13 cellular contexts compared by ENCODE assay signal in the genomic region with DNA sequence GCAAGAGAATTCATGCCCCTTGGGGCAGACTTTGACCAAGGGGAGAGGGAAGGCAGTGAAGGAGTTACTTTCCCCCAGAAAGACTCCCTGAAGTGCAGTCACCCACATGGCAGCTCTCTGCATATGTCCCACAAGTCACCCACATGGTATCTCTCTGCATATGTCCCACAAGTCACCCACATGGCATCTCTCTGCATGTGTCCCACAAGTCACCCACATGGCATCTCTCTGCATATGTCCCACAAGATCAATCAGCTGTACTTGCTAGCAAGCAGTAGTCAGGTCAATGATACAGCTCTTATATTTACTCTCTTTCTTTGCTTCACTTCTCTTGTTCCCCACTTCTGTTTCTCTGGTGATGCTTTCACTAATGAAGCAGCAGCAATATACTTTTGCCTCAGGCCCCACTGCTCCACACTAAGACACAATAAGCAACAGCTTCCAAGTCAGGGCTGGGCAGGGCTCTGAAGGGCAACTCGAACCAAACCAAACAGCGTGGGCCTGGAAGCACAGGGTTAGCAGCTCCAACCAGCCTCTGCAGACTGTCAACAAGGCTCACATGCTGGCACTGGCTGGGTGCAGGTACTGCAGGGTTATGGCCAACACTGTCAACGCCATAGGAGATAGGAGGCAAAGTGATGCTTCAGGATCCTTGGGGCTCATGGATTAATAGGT. TPM values are rescaled to one million over a fixed set of nuclear protein-coding genes. Genes with fewer than 3 reads are reported as not detected.
DNase-seq lines count a peak whose midpoint lies in the region; ATAC-seq and TF ChIP-seq lines count a peak whose summit lies in the region.
"Had no signal": no experiment of that assay in that cellular context is flagged by ENCODE, and none has a peak within 500 bp of the region (broad histone marks: within the 10 kb centered on the region; RNA-seq: fewer than 3 reads in every experiment).

No MANE protein-coding gene starts in this region.

- CTCF ChIA-PET in CD8-positive, alpha-beta memory T cell (lab: Charles Lee), result interaction anchor here (1.7 to 3.8 kb wide), 2 partner anchors 8 to 44 kb away, joined by 4 to 9 read pairs; no protein-coding TSS in a partner anchor

- H3K9me3 Mint-ChIP-seq in CD8-positive, alpha-beta memory T cell, result peaks cover 0 to 1% (median 0%) of the 10 kb centered on the region in 5 donors
- H3K9me3 Mint-ChIP-seq in effector memory CD8-positive, alpha-beta T cell, result peaks cover 3 to 24% of the 10 kb centered on the region in 2 donors
- peaks cover 0 to 2% of the 10 kb centered on the region in 2 donors for H3K9me3 Mint-ChIP-seq in natural killer cell

- H3K9ac ChIP-seq in MM.1S (ENCODE audit: low read length), result no peak overlapping the region

- TF ChIP-seq CTCF in C4-2B (conservative IDR thresholded peaks at IDR 0.05) (no peak), natural killer cell (IDR thresholded peaks at IDR 0.05) (no peak), MM.1S (IDR thresholded peaks at IDR 0.05; ENCODE audit: low read length) (no peak)

- H3K9me2 ChIP-seq in MM.1S (replicated peaks; ENCODE audit: insufficient read depth, low read length), result no peaks in the 10 kb centered on the region

- no peaks in the 10 kb centered on the region for H3K36me3 ChIP-seq in CD8-positive, alpha-beta memory T cell (ENCODE audit: insufficient read depth, low read length)
- no peaks in the 10 kb centered on the region for H3K36me3 ChIP-seq in MM.1S (replicated peaks; ENCODE audit: insufficient read depth, low read length)
- H3K36me3 ChIP-seq: neutrophil had no signal

- no peak overlapping the region for H3K4me3 ChIP-seq in CD8-positive, alpha-beta memory T cell (ENCODE audit: low read length)
- H3K4me3 ChIP-seq in MM.1S (ENCODE audit: low read length), result no peak overlapping the region

- ATAC-seq in effector memory CD8-positive, alpha-beta T cell (replicated peaks), result no peak
- ATAC-seq in natural killer cell, result no peak

- H3K27ac Mint-ChIP-seq in CD8-positive, alpha-beta memory T cell, result peak overlapping the region; percentile 57 to 100 (median 96)
- H3K27ac Mint-ChIP-seq in effector memory CD8-positive, alpha-beta T cell, result peak overlapping the region; percentile 98 to 100
- peak overlapping the region; percentile 100 for H3K27ac Mint-ChIP-seq in natural killer cell
- H3K27ac Mint-ChIP-seq: activated naive CD8-positive, alpha-beta T cell; WTC11 had no signal

- intact Hi-C loops in natural killer cell (cut with micrococcal nuclease), result loop anchor here (2.0 to 10.0 kb wide), 2 partner anchors 89 to 1053 kb away; no protein-coding TSS in a partner anchor

- H3K4me1 ChIP-seq in CD8-positive, alpha-beta memory T cell (ENCODE audit: insufficient read depth, low read length), result peaks cover 86% of the 10 kb centered on the region
- peaks cover 56% of the 10 kb centered on the region for H3K4me1 ChIP-seq in MM.1S (ENCODE audit: low read length)

- H3K27me3 Mint-ChIP-seq in CD8-positive, alpha-beta memory T cell, result peaks cover 0 to 2% of the 10 kb centered on the region in 2 donors
- no peaks in the 10 kb centered on the region for H3K27me3 Mint-ChIP-seq in effector memory CD8-positive, alpha-beta T cell
- no peaks in the 10 kb centered on the region for H3K27me3 Mint-ChIP-seq in natural killer cell (ENCODE audit: low read depth in 2 of 2)
- H3K27me3 Mint-ChIP-seq: activated naive CD8-positive, alpha-beta T cell had no signal

- DNase-seq in CD8-positive, alpha-beta memory T cell, result no peak
- no peak for DNase-seq in effector memory CD8-positive, alpha-beta T cell
- DNase-seq in natural killer cell (no peak), NCI-H2107 treated with DMSO at 0.1 percent for 48 hours (lab: John Stamatoyannopoulos, UW; ENCODE audit: unreplicated experiment) (no peak), MM.1S (no peak), NCI-H1694 treated with DMSO at 0.1 percent for 48 hours (lab: John Stamatoyannopoulos, UW) (no peak)
- DNase-seq: activated CD8-positive, alpha-beta memory T cell treated with anti-CD3 and anti-CD28 coated beads, Interleukin-2, amount 50 U/mL, for 48 hours; head of caudate nucleus; NCI-H446 had no signal

- peak overlapping the region; percentile 31 to 83 (median 64) for H3K4me3 Mint-ChIP-seq in CD8-positive, alpha-beta memory T cell
- peak overlapping the region; percentile 85 to 89 for H3K4me3 Mint-ChIP-seq in effector memory CD8-positive, alpha-beta T cell
- H3K4me3 Mint-ChIP-seq in natural killer cell, result peak overlapping the region; percentile 62
- H3K4me3 Mint-ChIP-seq: activated naive CD8-positive, alpha-beta T cell; WTC11 had no signal

- H3K27ac ChIP-seq in C4-2B (0 out of 2 replicates have a peak overlapping the region, but pooled peaks have one; percentile 4), MM.1S (ENCODE audit: low read length) (no peak overlapping the region)
- H3K27ac ChIP-seq in CD8-positive, alpha-beta memory T cell (ENCODE audit: low read depth, low read length), result no peak overlapping the region
- H3K27ac ChIP-seq: neutrophil had no signal

- no peaks in the 10 kb centered on the region for H3K9me3 ChIP-seq in CD8-positive, alpha-beta memory T cell (ENCODE audit: low read length)
- no peaks in the 10 kb centered on the region for H3K9me3 ChIP-seq in MM.1S (replicated peaks; ENCODE audit: insufficient read depth, low read length)
- H3K9me3 ChIP-seq: neutrophil had no signal

- H3K27me3 ChIP-seq in CD8-positive, alpha-beta memory T cell (ENCODE audit: insufficient read depth, low read length, poor library complexity, severe bottlenecking), result no peaks in the 10 kb centered on the region
- no peaks in the 10 kb centered on the region for H3K27me3 ChIP-seq in MM.1S (replicated peaks; ENCODE audit: insufficient read depth, low read length)
- H3K27me3 ChIP-seq: neutrophil had no signal

- H3K4me2 ChIP-seq in MM.1S (ENCODE audit: low read depth, low read length), result no peak overlapping the region

- peaks cover 86 to 88% (median 88%) of the 10 kb centered on the region in 3 donors for H3K4me1 Mint-ChIP-seq in CD8-positive, alpha-beta memory T cell
- peaks cover 82 to 87% of the 10 kb centered on the region in 2 donors for H3K4me1 Mint-ChIP-seq in effector memory CD8-positive, alpha-beta T cell (ENCODE audit: low read depth in 2 of 2)
- H3K4me1 Mint-ChIP-seq in natural killer cell, result peaks cover 89 to 90% of the 10 kb centered on the region in 2 donors
- H3K4me1 Mint-ChIP-seq: WTC11 had no signal

- no peak overlapping the region for H2AFZ ChIP-seq in MM.1S (ENCODE audit: low read length)

- no peaks in the 10 kb centered on the region for H4K20me1 ChIP-seq in MM.1S (ENCODE audit: insufficient read depth, low read length)

- H3K79me2 ChIP-seq in MM.1S (ENCODE audit: low read length), result no peaks in the 10 kb centered on the region

- POLR2A ChIA-PET in CD8-positive, alpha-beta memory T cell (lab: Charles Lee), result interaction anchor here (1.4 kb wide), 1 partner anchor 14 kb away, joined by 4 read pairs; no protein-coding TSS in a partner anchor

- peaks cover 1 to 21% (median 3%) of the 10 kb centered on the region in 3 donors for H3K36me3 Mint-ChIP-seq in CD8-positive, alpha-beta memory T cell
- peaks cover 26% of the 10 kb centered on the region for H3K36me3 Mint-ChIP-seq in effector memory CD8-positive, alpha-beta T cell (ENCODE audit: insufficient read depth)
- H3K36me3 Mint-ChIP-seq in natural killer cell, result peaks cover 6% of the 10 kb centered on the region
- H3K36me3 Mint-ChIP-seq: WTC11 had no signal

- peaks cover 26% of the 10 kb centered on the region for H3F3A ChIP-seq in MM.1S (ENCODE audit: insufficient read depth, low read length)

RNA-seq across cellular contexts. Expression of a gene that starts 46.7 kb away (rescaled TPM):
- total RNA-seq in CD8-positive, alpha-beta memory T cell, result 1 to 10 TPM; 6.6 to 6.9 TPM
- 0.72 TPM for polyA plus RNA-seq in CD8-positive, alpha-beta memory T cell
- 10 to 100 TPM; 27.1 to 43.3 (median 38.3) TPM for total RNA-seq in natural killer cell
